24 cellular contexts compared by ENCODE assay signal in the genomic region with DNA sequence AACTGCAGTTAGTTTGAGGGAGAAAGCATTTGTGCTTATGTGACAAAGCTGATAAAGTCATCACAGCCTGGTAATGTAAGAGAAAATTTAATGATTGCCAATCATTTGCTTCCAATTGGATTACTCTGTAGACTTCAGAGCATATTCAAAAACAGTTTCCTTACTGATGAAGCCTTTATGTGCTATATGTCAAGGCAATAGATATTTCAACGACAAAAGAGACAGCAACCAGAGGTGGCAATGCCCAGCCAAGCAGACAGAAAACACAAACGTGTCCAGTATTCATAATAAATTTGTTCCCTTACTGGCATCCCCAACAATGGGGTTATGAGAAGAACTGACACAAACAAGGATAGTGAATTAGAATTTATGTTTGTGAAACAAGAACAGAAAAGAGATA.
"Had no signal": no experiment of that assay in that cellular context is flagged by ENCODE, and none has a peak within 500 bp of the region (broad histone marks: within the 10 kb centered on the region; RNA-seq: fewer than 3 reads in every experiment).

No MANE protein-coding gene starts in this region.

- H3K27me3 ChIP-seq: neutrophil, pancreas, right lobe of liver, sigmoid colon, stomach, thyroid gland, tibial nerve, upper lobe of left lung, uterus had no signal

- H3K9me3 ChIP-seq: pancreas, prostate gland, right lobe of liver, sigmoid colon, stomach, thoracic aorta, thyroid gland, tibial nerve, upper lobe of left lung, uterus had no signal

- ATAC-seq: naive thymus-derived CD4-positive, alpha-beta T cell; natural killer cell; pancreas; right cardiac atrium; right lobe of liver; stimulated activated effector memory CD8-positive, alpha-beta T cell treated with anti-CD3 and anti-CD28 coated beads, Interleukin-12 subunit alpha, Interleukin-12 subunit beta, amount 100 ng/mL, for 72 hours; stimulated activated naive B cell treated with anti-CD40 and anti-IgM and Interleukin-4, amounts not matched to agents 10 μg/mL and 1 μg/mL and 100 μg/mL, for 72 hours had no signal

- H3K4me3 ChIP-seq: pancreas, prostate gland, right lobe of liver, sigmoid colon, stomach, thoracic aorta, thyroid gland, tibial nerve, upper lobe of left lung, uterus had no signal

- H3K4me1 ChIP-seq: pancreas, prostate gland, right lobe of liver, sigmoid colon, stomach, thyroid gland, tibial nerve, upper lobe of left lung, uterus had no signal

- H3K27ac ChIP-seq: neutrophil, pancreas, prostate gland, right lobe of liver, sigmoid colon, stomach, thoracic aorta, thyroid gland, tibial nerve, upper lobe of left lung, uterus had no signal

- H3K36me3 ChIP-seq: neutrophil, pancreas, prostate gland, right lobe of liver, sigmoid colon, stomach, thoracic aorta, thyroid gland, tibial nerve, upper lobe of left lung, uterus had no signal

- DNase-seq: naive thymus-derived CD4-positive, alpha-beta T cell; natural killer cell; nucleus accumbens; pancreas; right cardiac atrium; right lobe of liver; sigmoid colon; small intestine; stimulated activated CD4-positive, alpha-beta T cell treated with anti-CD3 and anti-CD28 coated beads, Interleukin-15, amount 100 ng/mL, for 24 hours; stimulated activated CD4-positive, alpha-beta T cell treated with anti-CD3 and anti-CD28 coated beads, Interleukin-2, amount 100 ng/mL, for 24 hours; stimulated activated CD4-positive, alpha-beta T cell treated with anti-CD3 and anti-CD28 coated beads, Interleukin-2, amount 100 ng/mL, for 48 hours; stimulated activated CD4-positive, alpha-beta T cell treated with anti-CD3 and anti-CD28 coated beads, Interleukin-4, amount 100 ng/mL, for 24 hours; stimulated activated naive B cell treated with anti-CD40 and anti-IgM and Interleukin-4, amounts not matched to agents 10 μg/mL and 1 μg/mL and 100 μg/mL, for 72 hours; stimulated activated naive CD4-positive, alpha-beta T cell treated with Interleukin-2 at 50 U/mL for 16 hours; stomach; thyroid gland; trophoblast cell; upper lobe of left lung; uterus had no signal
